In genomic region chr3:100708644-100708988, GRCh38 we compare ENCODE assay signal across 7 cellular contexts. TPM values are rescaled to one million over a fixed set of nuclear protein-coding genes. Genes with fewer than 3 reads are reported as not detected.
DNase-seq lines count a peak whose midpoint lies in the region; ATAC-seq lines count a peak whose summit lies in the region.

No MANE protein-coding gene starts in this region.

- H3K4me3 ChIP-seq in iPS-18a (ENCODE audit: low read length), result peak overlapping the region; percentile 70

- H3K27ac ChIP-seq in iPS-18a (ENCODE audit: low read length), result no peak overlapping the region

- H3K9ac ChIP-seq in iPS-18a (ENCODE audit: low read length), result peak overlapping the region; percentile 91

- DNase-seq in HT1080 (ENCODE audit: low read depth) (peak; percentile 6), middle frontal gyrus (ENCODE audit: extremely low spot score, low spot score) (no peak), A172 (ENCODE audit: low spot score) (no peak)
- DNase-seq in stimulated activated naive CD8-positive, alpha-beta T cell treated with anti-CD3 and anti-CD28 coated beads, Interleukin-15, amount 100 ng/mL, for 72 hours, result no peak

- H3K4me1 ChIP-seq in iPS-18a (ENCODE audit: control insufficient read depth, low read depth, low read length), result peaks cover 8% of the 10 kb centered on the region

- H3K27ac Mint-ChIP-seq in activated T-helper 17 cell treated with anti-CD3 and anti-CD28 coated beads, Interleukin-2, amount 50 U/mL, for 72 hours, result peak overlapping the region; percentile 94
- peak overlapping the region; percentile 96 to 99 for H3K27ac Mint-ChIP-seq in stimulated activated naive CD8-positive, alpha-beta T cell treated with anti-CD3 and anti-CD28 coated beads, Interleukin-15, amount 100 ng/mL, for 72 hours

- ATAC-seq in activated T-helper 17 cell treated with anti-CD3 and anti-CD28 coated beads, Interleukin-2, amount 50 U/mL, for 72 hours (replicated peaks), result no peak
- ATAC-seq in stimulated activated naive CD8-positive, alpha-beta T cell treated with anti-CD3 and anti-CD28 coated beads, Interleukin-15, amount 100 ng/mL, for 72 hours, result no peak
- no peak for ATAC-seq in HG02870 (IDR thresholded peaks at IDR 0.05; ENCODE audit: unreplicated experiment)

- H3K4me1 Mint-ChIP-seq in activated T-helper 17 cell treated with anti-CD3 and anti-CD28 coated beads, Interleukin-2, amount 50 U/mL, for 72 hours, result peaks cover 35% of the 10 kb centered on the region
- peaks cover 47% of the 10 kb centered on the region for H3K4me1 Mint-ChIP-seq in stimulated activated naive CD8-positive, alpha-beta T cell treated with anti-CD3 and anti-CD28 coated beads, Interleukin-15, amount 100 ng/mL, for 72 hours

- H3K36me3 ChIP-seq in iPS-18a (ENCODE audit: control insufficient read depth, low read depth, low read length), result peaks cover 7% of the 10 kb centered on the region

- no peaks in the 10 kb centered on the region for H3K9me3 ChIP-seq in iPS-18a (ENCODE audit: control insufficient read depth, low read depth, low read length)

- H3K4me3 Mint-ChIP-seq in activated T-helper 17 cell treated with anti-CD3 and anti-CD28 coated beads, Interleukin-2, amount 50 U/mL, for 72 hours, result peak overlapping the region; percentile 88
- peak overlapping the region; percentile 79 to 89 for H3K4me3 Mint-ChIP-seq in stimulated activated naive CD8-positive, alpha-beta T cell treated with anti-CD3 and anti-CD28 coated beads, Interleukin-15, amount 100 ng/mL, for 72 hours

- peaks cover 45% of the 10 kb centered on the region for H3K36me3 Mint-ChIP-seq in activated T-helper 17 cell treated with anti-CD3 and anti-CD28 coated beads, Interleukin-2, amount 50 U/mL, for 72 hours (ENCODE audit: low read depth)

- peaks cover 46% of the 10 kb centered on the region for H3K27me3 ChIP-seq in iPS-18a (ENCODE audit: control insufficient read depth, insufficient read depth, low read length)

- H3K9me3 Mint-ChIP-seq in activated T-helper 17 cell treated with anti-CD3 and anti-CD28 coated beads, Interleukin-2, amount 50 U/mL, for 72 hours, result peaks cover 5% of the 10 kb centered on the region
- peaks cover 0 to 16% of the 10 kb centered on the region in 2 donors for H3K9me3 Mint-ChIP-seq in stimulated activated naive CD8-positive, alpha-beta T cell treated with anti-CD3 and anti-CD28 coated beads, Interleukin-15, amount 100 ng/mL, for 72 hours

- peaks cover under 1% of the 10 kb centered on the region for H3K27me3 Mint-ChIP-seq in activated T-helper 17 cell treated with anti-CD3 and anti-CD28 coated beads, Interleukin-2, amount 50 U/mL, for 72 hours
- H3K27me3 Mint-ChIP-seq in stimulated activated naive CD8-positive, alpha-beta T cell treated with anti-CD3 and anti-CD28 coated beads, Interleukin-15, amount 100 ng/mL, for 72 hours, result peaks cover 10% of the 10 kb centered on the region

RNA-seq across cellular contexts. Expression of gene TFG, which starts 0.7 kb away (rescaled TPM):
- total RNA-seq in HT1080 (2014; rRNA removed; shearing (Covaris generic)), result 59.5 and 105 TPM in 2 replicates
- 160 and 177 TPM in 2 replicates for polyA plus RNA-seq in HT1080 (2015; cell fraction: cytosol; rRNA removed)
- 220 and 223 TPM in 2 replicates for polyA plus RNA-seq in HT1080 (2015; cell fraction: nucleus; rRNA removed)
- 10 to 100 TPM; 49.5 to 71.8 TPM for total RNA-seq in activated T-helper 17 cell treated with anti-CD3 and anti-CD28 coated beads, Interleukin-2, amount 50 U/mL, for 72 hours
- 122 and 126 TPM in 2 replicates for total RNA-seq in A172 (2014; rRNA removed; shearing (Covaris generic))
